ENCODE assay signal across 9 cellular contexts in the genomic region with DNA sequence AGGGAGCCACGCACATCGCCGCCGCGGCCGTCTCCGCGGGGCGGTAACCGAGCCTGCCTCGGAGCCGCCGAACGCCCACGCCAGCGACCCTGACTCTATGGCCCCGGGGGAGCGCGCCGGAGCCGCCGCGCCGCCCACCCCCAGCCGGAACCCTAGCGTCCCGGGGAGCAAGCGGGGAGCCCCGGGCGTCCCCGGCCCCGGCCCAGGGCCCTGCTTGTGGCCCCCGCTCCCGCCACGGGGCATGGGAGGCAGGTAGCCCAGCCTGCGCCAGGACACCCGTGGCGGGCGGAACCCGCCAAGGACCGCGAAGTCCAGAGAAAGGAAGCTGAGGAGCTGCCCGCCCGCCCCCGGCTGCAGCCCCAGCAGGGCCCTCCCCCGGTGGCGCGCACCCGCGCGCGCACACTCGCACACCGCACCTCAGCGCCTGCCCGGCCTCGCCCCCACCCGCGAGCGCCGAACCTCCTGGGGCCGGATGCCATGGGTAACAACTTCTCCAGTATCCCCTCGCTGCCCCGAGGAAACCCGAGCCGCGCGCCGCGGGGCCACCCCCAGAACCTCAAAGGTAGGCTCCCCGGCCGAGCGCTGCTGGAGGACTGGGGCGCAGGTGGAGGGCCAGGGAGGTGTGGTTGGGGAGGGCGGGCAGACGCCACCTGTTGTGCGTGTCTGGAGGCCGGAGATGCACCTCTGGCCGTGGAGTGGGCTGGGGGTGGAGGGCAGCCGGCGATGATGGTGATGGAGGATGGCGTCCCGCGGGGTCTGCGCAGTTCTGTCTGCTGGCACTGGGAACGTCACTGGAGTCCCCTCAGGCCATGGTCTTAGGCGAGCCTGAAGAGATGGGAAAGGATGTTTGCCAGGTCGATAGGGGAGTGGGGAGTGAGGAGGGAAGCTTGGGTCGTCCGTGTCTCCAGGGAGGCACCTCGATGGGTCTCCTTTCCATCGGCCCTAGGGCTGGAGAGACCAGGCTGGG. TPM values are rescaled to one million over a fixed set of nuclear protein-coding genes. Genes with fewer than 3 reads are reported as not detected.
DNase-seq lines count a peak whose midpoint lies in the region; ATAC-seq, FAIRE-seq and TF ChIP-seq lines count a peak whose summit lies in the region.
"Had no signal": no experiment of that assay in that cellular context is flagged by ENCODE, and none has a peak within 500 bp of the region (broad histone marks: within the 10 kb centered on the region; RNA-seq: fewer than 3 reads in every experiment).

No MANE protein-coding gene starts in this region.

- no peak overlapping the region for H2BK12ac ChIP-seq in H1 (ENCODE audit: low read depth, low read length)

- no peak overlapping the region for H3K4ac ChIP-seq in H1 (replicated peaks; ENCODE audit: insufficient read length, low read depth, low read length)

- no peak overlapping the region for H2BK5ac ChIP-seq in H1 (ENCODE audit: low read depth, low read length)

- H3K23ac ChIP-seq in H1 (ENCODE audit: insufficient read length), result no peak overlapping the region

- FAIRE-seq in H1 (lab: Jason Lieb, UNC), result no peak

- no peak overlapping the region for H3K27ac ChIP-seq in H1 (ENCODE audit: low read depth, low read length)
- H3K27ac ChIP-seq: 22Rv1 had no signal

- TF ChIP-seq EP300 in H1 (IDR thresholded peaks at IDR 0.05; ENCODE audit: borderline replicate concordance in 1 of 2, low read depth in 2 of 2, low read length in 2 of 2), result no peak

- H3K14ac ChIP-seq in H1 (ENCODE audit: insufficient read length), result no peak overlapping the region

- peak overlapping the region in 1 of 4 experiments; percentile 9; a peak in 1 of 7 replicates for H3K9ac ChIP-seq in H1 (replicated peaks in 1 of 4; ENCODE audit: extremely low read depth in 1 of 4, low read depth in 3 of 4, low read length in 3 of 4)

- H3K79me1 ChIP-seq in H1 (ENCODE audit: low read depth, low read length), result no peaks in the 10 kb centered on the region

- H2AFZ ChIP-seq in H1 (ENCODE audit: low read length), result no peak overlapping the region

- no peak overlapping the region; the same call in 1 of the 2 replicates for H3K18ac ChIP-seq in H1 (ENCODE audit: extremely low read depth, low read length)

- H3K27ac Mint-ChIP-seq in naive thymus-derived CD8-positive, alpha-beta T cell, result no peak overlapping the region

- peaks cover 11% of the 10 kb centered on the region for H3K23me2 ChIP-seq in H1 (ENCODE audit: low read depth, low read length)

- peaks cover 14 to 35% (median 22%) of the 10 kb centered on the region in 4 donors for H3K4me1 Mint-ChIP-seq in naive thymus-derived CD8-positive, alpha-beta T cell

- no peak for TF ChIP-seq RAD21 in H1 (IDR thresholded peaks at IDR 0.05 in 1 of 2, conservative IDR thresholded peaks at IDR 0.05 in 1 of 2; ENCODE audit: low read depth in 2 of 2, low read length in 2 of 2)

- no peak overlapping the region for H2BK15ac ChIP-seq in H1 (ENCODE audit: low read length)

- H2BK120ac ChIP-seq in H1 (replicated peaks; ENCODE audit: low read depth, low read length), result no peak overlapping the region

- H4K8ac ChIP-seq in H1 (ENCODE audit: extremely low read depth, insufficient read depth, low read length), result no peak overlapping the region

- no peak for TF ChIP-seq CTCF in H1 (IDR thresholded peaks at IDR 0.05; ENCODE audit: control extremely low read depth in 1 of 3, insufficient read depth in 1 of 3, low read depth in 1 of 3, low read length in 3 of 3)

- H3K4me3 ChIP-seq in H1 (ENCODE audit: extremely low read depth in 1 of 4, insufficient read depth in 2 of 4, low read depth in 3 of 4, low read length in 4 of 4), result peak overlapping the region; percentile 25 to 71 (median 45)

- no peaks in the 10 kb centered on the region for H3K9me3 Mint-ChIP-seq in naive thymus-derived CD8-positive, alpha-beta T cell

- TF ChIP-seq POLR2A in H1 (IDR thresholded peaks at IDR 0.05; ENCODE audit: control extremely low read depth in 1 of 2, low read depth in 2 of 2, low read length in 2 of 2), result no peak

- no peak overlapping the region for H2BK20ac ChIP-seq in H1 (ENCODE audit: low read length)

- POLR2A ChIA-PET in H1 (lab: Charles Lee; ENCODE audit: partially characterized antibody), result interaction anchor here (1.0 to 1.5 kb wide), 2 partner anchors 18 to 98 kb away, joined by 3 to 5 read pairs; partner anchors contain the start of genes ATP5MK and PDCD11
- POLR2A ChIA-PET in naive thymus-derived CD8-positive, alpha-beta T cell (lab: Charles Lee), result no interaction called here

- no peaks in the 10 kb centered on the region for H3K36me3 Mint-ChIP-seq in naive thymus-derived CD8-positive, alpha-beta T cell

- no peak overlapping the region for H2AK5ac ChIP-seq in H1 (ENCODE audit: low read depth, low read length)

- DNase-seq in DMS 273 (lab: John Stamatoyannopoulos, UW; ENCODE audit: unreplicated experiment), result peak; percentile 26
- no peak for DNase-seq in DMS 273 treated with DMSO at 0.1 percent for 48 hours (lab: John Stamatoyannopoulos, UW)
- peak in 3 of 5 experiments; percentile 10 to 70 (median 23) for DNase-seq in T-helper 2 cell
- peak in 1 of 2 experiments; percentile 65 for DNase-seq in H1 (ENCODE audit: low read depth in 1 of 2, low spot score in 2 of 2)
- peak in 6 of 10 donors; percentile 12 to 43 (median 24) for DNase-seq in naive thymus-derived CD8-positive, alpha-beta T cell

- peaks cover 8 to 36% (median 28%) of the 10 kb centered on the region in 4 experiments for H3K27me3 ChIP-seq in H1 (replicated peaks in 1 of 4; ENCODE audit: control insufficient read depth in 3 of 4, extremely low read depth in 1 of 4, insufficient read depth in 3 of 4, low read length in 3 of 4)

- H3K36me3 ChIP-seq in H1 (ENCODE audit: control insufficient read depth in 2 of 4, insufficient read depth in 4 of 4, low read length in 3 of 4), result no peaks in the 10 kb centered on the region

- no peaks in the 10 kb centered on the region for H3K79me2 ChIP-seq in H1 (ENCODE audit: control insufficient read depth in 1 of 2, insufficient read depth in 2 of 2, low read length in 2 of 2)

- H3K56ac ChIP-seq in H1 (replicated peaks; ENCODE audit: insufficient read length, low read depth, low read length), result no peak overlapping the region

- CTCF ChIA-PET in H1 (lab: Charles Lee; ENCODE audit: partially characterized antibody), result interaction anchor here (0.7 to 4.6 kb wide), 7 partner anchors 9 to 70 kb away, joined by 3 to 24 read pairs (median 5); no protein-coding TSS in a partner anchor

- peak; percentile 45 to 49 for ATAC-seq in naive thymus-derived CD8-positive, alpha-beta T cell
- ATAC-seq in HG02763 (IDR thresholded peaks at IDR 0.05; ENCODE audit: unreplicated experiment) (no peak), HG03469 (IDR thresholded peaks at IDR 0.05; ENCODE audit: unreplicated experiment) (no peak), HG03196 (IDR thresholded peaks at IDR 0.05; ENCODE audit: unreplicated experiment) (no peak)

- H3K4me1 ChIP-seq in H1 (replicated peaks in 1 of 4; ENCODE audit: control insufficient read depth in 3 of 4, insufficient read depth in 4 of 4, low read length in 3 of 4), result peaks cover 0 to 4% (median 3%) of the 10 kb centered on the region in 4 experiments; a peak in 5 of 7 replicates

- WGBS in H1 (ENCODE audit: extremely low coverage in 1 of 2, insufficient coverage in 1 of 2, insufficient read length in 1 of 2, insufficient replicate concordance in 2 of 2, low coverage in 1 of 2, low lambda C conversion rate in 2 of 2, missing lambda C conversion rate in 1 of 2), 2 experiments, result 7% methylated on average over 36 of the region's 92 CpGs; no CpG with 5 or more reads in 1 of the 2 experiments

- H4K5ac ChIP-seq in H1 (ENCODE audit: insufficient read length, low read depth, low read length), result no peak overlapping the region

- peak overlapping the region; percentile 52 to 85 (median 67) for H3K4me3 Mint-ChIP-seq in naive thymus-derived CD8-positive, alpha-beta T cell

- no peak overlapping the region for H4K91ac ChIP-seq in H1 (replicated peaks; ENCODE audit: insufficient read length, low read length)

- peaks cover 7 to 46% (median 30%) of the 10 kb centered on the region in 5 donors for H3K27me3 Mint-ChIP-seq in naive thymus-derived CD8-positive, alpha-beta T cell

- no peaks in the 10 kb centered on the region for H4K20me1 ChIP-seq in H1 (replicated peaks in 1 of 2; ENCODE audit: control insufficient read depth in 1 of 2, insufficient read depth in 2 of 2, low read length in 2 of 2)

- no peaks in the 10 kb centered on the region for H3K9me3 ChIP-seq in H1 (ENCODE audit: insufficient read depth in 2 of 2, low read depth in 1 of 2, low read length in 1 of 2)

- peak overlapping the region; percentile 60 to 99 for H3K4me2 ChIP-seq in H1 (ENCODE audit: insufficient read depth in 1 of 2, low read depth in 2 of 2, low read length in 2 of 2)

RNA-seq across cellular contexts. Expression of gene NEURL1, which starts 0.7 kb away (rescaled TPM):
- 0.58 and 0.73 TPM in 2 replicates for total RNA-seq in H1 (2021; fragmentation: NEBNext Ultra II Directional; extraction: Animal tissue kit (Norgen Biotek cat#: 25700))
- polyA plus RNA-seq in H1 (2011; rRNA removed), result 0.52 and 0.54 TPM in 2 replicates
- 0.63 TPM for polyA plus RNA-seq in H1 (2011; cell fraction: cytosol; rRNA removed)
- 1.5 TPM for polyA plus RNA-seq in H1 (2011; cell fraction: nucleus; rRNA removed)
- 0.19 to 0.70 TPM (median 0.36 TPM) in 4 replicates for polyA plus RNA-seq in H1 (2012, experiment 1 of 2)
- polyA plus RNA-seq in H1 (2012, experiment 2 of 2), result 0.28 TPM
- 0.61 TPM for polyA plus RNA-seq in H1 (2013, experiment 1 of 2)
- polyA plus RNA-seq in H1 (2013, experiment 2 of 2), result 0.39 TPM
- 0.09 and 0.15 TPM in 2 replicates for polyA minus RNA-seq in H1 (2011; rRNA and poly(A)+ RNA removed)
- polyA minus RNA-seq in H1 (2011; cell fraction: cytosol; rRNA and poly(A)+ RNA removed), result not detected
- 0.80 TPM for polyA minus RNA-seq in H1 (2011; cell fraction: nucleus; rRNA and poly(A)+ RNA removed)
- 1 to 10 TPM; 1.2 to 1.3 TPM for total RNA-seq in naive thymus-derived CD8-positive, alpha-beta T cell
- polyA plus RNA-seq in naive thymus-derived CD8-positive, alpha-beta T cell, result under 1 TPM; 0.17 to 0.73 (median 0.72) TPM

RNA-seq across cellular contexts. Expression of gene CALHM3, which starts 15.2 kb away (rescaled TPM):
- total RNA-seq in H1 (2021; fragmentation: NEBNext Ultra II Directional; extraction: Animal tissue kit (Norgen Biotek cat#: 25700)), result 0.17 TPM in 1 of 2 replicates, not detected in the other
- polyA plus RNA-seq in H1 (2011; rRNA removed), result 0.42 and 0.60 TPM in 2 replicates
- 0.58 TPM for polyA plus RNA-seq in H1 (2011; cell fraction: cytosol; rRNA removed)
- polyA plus RNA-seq in H1 (2011; cell fraction: nucleus; rRNA removed), result 0.23 TPM
- polyA plus RNA-seq in H1 (2012, experiment 1 of 2), result 0.21 to 0.32 TPM (median 0.25 TPM) in 3 of 4 replicates, not detected in the other
- polyA plus RNA-seq in H1 (2012, experiment 2 of 2), result not detected
- polyA plus RNA-seq in H1 (2013, experiment 1 of 2), result 0.34 TPM
- polyA plus RNA-seq in H1 (2013, experiment 2 of 2), result 0.28 TPM
- polyA minus RNA-seq in H1 (2011; rRNA and poly(A)+ RNA removed), result 0.29 TPM in 1 of 2 replicates, not detected in the other
- not detected for polyA minus RNA-seq in H1 (2011; cell fraction: cytosol; rRNA and poly(A)+ RNA removed)
- polyA minus RNA-seq in H1 (2011; cell fraction: nucleus; rRNA and poly(A)+ RNA removed), result not detected
- total RNA-seq in naive thymus-derived CD8-positive, alpha-beta T cell, result not detected
- polyA plus RNA-seq in naive thymus-derived CD8-positive, alpha-beta T cell, result not detected

RNA-seq across cellular contexts. Expression of gene CALHM1, which starts 35.5 kb away (rescaled TPM):
- 0.34 TPM in 1 of 2 replicates, not detected in the other for total RNA-seq in H1 (2021; fragmentation: NEBNext Ultra II Directional; extraction: Animal tissue kit (Norgen Biotek cat#: 25700))
- 0.29 and 0.49 TPM in 2 replicates for polyA plus RNA-seq in H1 (2011; rRNA removed)
- polyA plus RNA-seq in H1 (2011; cell fraction: cytosol; rRNA removed), result 0.43 TPM
- polyA plus RNA-seq in H1 (2011; cell fraction: nucleus; rRNA removed), result 0.46 TPM
- polyA plus RNA-seq in H1 (2012, experiment 1 of 2), result 0.18 to 0.40 TPM (median 0.36 TPM) in 4 replicates
- 0.21 TPM for polyA plus RNA-seq in H1 (2012, experiment 2 of 2)
- polyA plus RNA-seq in H1 (2013, experiment 1 of 2), result 0.26 TPM
- 0.37 TPM for polyA plus RNA-seq in H1 (2013, experiment 2 of 2)
- polyA minus RNA-seq in H1 (2011; rRNA and poly(A)+ RNA removed), result 0.25 and 0.37 TPM in 2 replicates
- polyA minus RNA-seq in H1 (2011; cell fraction: cytosol; rRNA and poly(A)+ RNA removed), result not detected
- polyA minus RNA-seq in H1 (2011; cell fraction: nucleus; rRNA and poly(A)+ RNA removed), result 1.4 TPM
- not detected for total RNA-seq in naive thymus-derived CD8-positive, alpha-beta T cell
- under 1 TPM in 1 of 3 donors, not detected in 2; 0.05 TPM for polyA plus RNA-seq in naive thymus-derived CD8-positive, alpha-beta T cell

RNA-seq across cellular contexts. Expression of gene CALHM2, which starts 42.0 kb away (rescaled TPM):
- total RNA-seq in H1 (2021; fragmentation: NEBNext Ultra II Directional; extraction: Animal tissue kit (Norgen Biotek cat#: 25700)), result 1.2 and 1.9 TPM in 2 replicates
- polyA plus RNA-seq in H1 (2011; rRNA removed), result 2.4 and 2.5 TPM in 2 replicates
- 2.3 TPM for polyA plus RNA-seq in H1 (2011; cell fraction: cytosol; rRNA removed)
- 3.2 TPM for polyA plus RNA-seq in H1 (2011; cell fraction: nucleus; rRNA removed)
- 3.0 to 5.8 TPM (median 4.1 TPM) in 4 replicates for polyA plus RNA-seq in H1 (2012, experiment 1 of 2)
- 1.7 TPM for polyA plus RNA-seq in H1 (2012, experiment 2 of 2)
- 1.4 TPM for polyA plus RNA-seq in H1 (2013, experiment 1 of 2)
- polyA plus RNA-seq in H1 (2013, experiment 2 of 2), result 1.1 TPM
- 1.8 and 2.3 TPM in 2 replicates for polyA minus RNA-seq in H1 (2011; rRNA and poly(A)+ RNA removed)
- polyA minus RNA-seq in H1 (2011; cell fraction: cytosol; rRNA and poly(A)+ RNA removed), result 0.81 TPM
- 4.2 TPM for polyA minus RNA-seq in H1 (2011; cell fraction: nucleus; rRNA and poly(A)+ RNA removed)
- total RNA-seq in naive thymus-derived CD8-positive, alpha-beta T cell, result 10 to 100 TPM; 18.6 to 22.4 TPM
- 10 to 100 TPM in 1 of 3 donors, 1 to 10 TPM in 2; 3.0 to 16.8 (median 5.8) TPM for polyA plus RNA-seq in naive thymus-derived CD8-positive, alpha-beta T cell

Comparison
In these comparisons a context has a peak if more than half of its experiments do, and no peak if none do; other contexts are left out.
1. ATAC-seq: peak in naive thymus-derived CD8-positive, alpha-beta T cell (2 of 2); none in HG02763 (single experiment), HG03469 (single experiment) and HG03196 (single experiment).